In the genomic region with DNA sequence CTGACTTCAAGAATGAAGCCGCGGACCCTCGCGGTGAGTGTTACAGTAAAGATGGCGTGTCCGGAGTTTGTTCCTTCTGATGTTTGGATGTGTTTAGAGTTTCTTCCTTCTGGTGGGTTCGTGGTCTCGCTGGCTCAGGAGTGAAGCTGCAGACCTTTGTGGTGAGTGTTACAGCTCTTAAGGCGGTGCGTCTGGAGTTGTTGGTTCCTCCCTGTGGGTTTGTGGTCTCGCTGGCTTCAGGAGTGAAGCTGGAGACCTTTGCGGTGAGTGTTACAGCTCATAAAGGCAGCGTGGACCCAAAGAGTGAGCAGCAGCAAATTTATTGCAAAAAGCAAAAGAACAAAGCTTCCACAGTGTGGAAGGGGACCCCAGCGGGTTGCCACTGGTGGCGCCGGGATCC, we compare ENCODE assay signal across 7 cellular contexts.
DNase-seq lines count a peak whose midpoint lies in the region; ATAC-seq and TF ChIP-seq lines count a peak whose summit lies in the region.
"Not testable (repeated sequence)": the region's sequence is repeated elsewhere in the genome, so short reads cannot be mapped to it uniquely, and the experiment has no call there.

No MANE protein-coding gene starts in this region.

- CTCF ChIA-PET in CD8-positive, alpha-beta T cell (lab: Charles Lee); T-cell (lab: Charles Lee): not testable (repeated sequence)

- H3K9me3 ChIP-seq in CD8-positive, alpha-beta T cell (ENCODE audit: low read length): not testable (repeated sequence)

- TF ChIP-seq CTCF in CD8-positive, alpha-beta T cell (IDR thresholded peaks at IDR 0.05): not testable (repeated sequence)

- H3K4me3 Mint-ChIP-seq in CD8-positive, alpha-beta T cell: peak overlapping the region; percentile 37
- H3K4me3 Mint-ChIP-seq in T-cell: peak overlapping the region; percentile 42 to 78 (median 55)
- peak overlapping the region; percentile 45 for H3K4me3 Mint-ChIP-seq in activated CD4-positive, alpha-beta T cell treated with anti-CD3 and anti-CD28 coated beads, Interleukin-2, amount 10 ng/mL, durations not matched to agents 24 days and 14 days
- peak overlapping the region; percentile 71 to 75 for H3K4me3 Mint-ChIP-seq in activated T-cell treated with anti-CD3 and anti-CD28 coated beads, Interleukin-2, amount 50 U/mL, for 72 hours
- H3K4me3 Mint-ChIP-seq in activated naive CD8-positive, alpha-beta T cell treated with anti-CD3 and anti-CD28 coated beads for 36 hours: peak overlapping the region; percentile 35
- peak overlapping the region; percentile 52 to 81 (median 68) for H3K4me3 Mint-ChIP-seq in naive thymus-derived CD8-positive, alpha-beta T cell

- H3K4me1 Mint-ChIP-seq in CD8-positive, alpha-beta T cell (ENCODE audit: low read depth): peaks cover 17% of the 10 kb centered on the region
- H3K4me1 Mint-ChIP-seq in T-cell: peaks cover 21 to 31% (median 24%) of the 10 kb centered on the region in 3 donors
- peaks cover 18% of the 10 kb centered on the region for H3K4me1 Mint-ChIP-seq in activated CD4-positive, alpha-beta T cell treated with anti-CD3 and anti-CD28 coated beads, Interleukin-2, amount 10 ng/mL, durations not matched to agents 24 days and 14 days
- peaks cover 44% of the 10 kb centered on the region for H3K4me1 Mint-ChIP-seq in activated T-cell treated with anti-CD3 and anti-CD28 coated beads, Interleukin-2, amount 50 U/mL, for 72 hours (ENCODE audit: low read depth)
- peaks cover 26% of the 10 kb centered on the region for H3K4me1 Mint-ChIP-seq in activated naive CD8-positive, alpha-beta T cell treated with anti-CD3 and anti-CD28 coated beads for 36 hours
- H3K4me1 Mint-ChIP-seq in naive thymus-derived CD8-positive, alpha-beta T cell: peaks cover 13 to 27% (median 20%) of the 10 kb centered on the region in 4 donors

- not testable (repeated sequence) for H3K27ac ChIP-seq in CD8-positive, alpha-beta T cell (ENCODE audit: low read depth, low read length)

- DNase-seq in CD8-positive, alpha-beta T cell; T-cell; activated CD4-positive, alpha-beta T cell treated with anti-CD3 and anti-CD28 coated beads, Interleukin-2, amount 10 ng/mL, durations not matched to agents 24 days and 14 days; naive thymus-derived CD8-positive, alpha-beta T cell: not testable (repeated sequence)
- DNase-seq in activated T-cell treated with anti-CD3 and anti-CD28 coated beads, Interleukin-2, amount 50 U/mL, for 72 hours: peak in 1 of 2 donors; percentile 32
- DNase-seq in activated naive CD8-positive, alpha-beta T cell treated with anti-CD3 and anti-CD28 coated beads for 36 hours: peak; percentile 26
- peak; percentile 37 for DNase-seq in stimulated activated naive CD8-positive, alpha-beta T cell treated with anti-CD3 and anti-CD28 coated beads, Interleukin-15, Interleukin-2, amounts not matched to agents 100 U/mL and 50 U/mL, for 24 hours

- not testable (repeated sequence) for H3K27me3 Mint-ChIP-seq in CD8-positive, alpha-beta T cell (ENCODE audit: low read depth); T-cell; activated CD4-positive, alpha-beta T cell treated with anti-CD3 and anti-CD28 coated beads, Interleukin-2, amount 10 ng/mL, durations not matched to agents 24 days and 14 days; activated naive CD8-positive, alpha-beta T cell treated with anti-CD3 and anti-CD28 coated beads for 36 hours; naive thymus-derived CD8-positive, alpha-beta T cell
- peaks cover 13% of the 10 kb centered on the region for H3K27me3 Mint-ChIP-seq in activated T-cell treated with anti-CD3 and anti-CD28 coated beads, Interleukin-2, amount 50 U/mL, for 72 hours (ENCODE audit: low read depth)

- not testable (repeated sequence) for ATAC-seq in CD8-positive, alpha-beta T cell; T-cell (replicated peaks in 1 of 4); activated T-cell treated with anti-CD3 and anti-CD28 coated beads, Interleukin-2, amount 50 U/mL, for 72 hours (replicated peaks in 1 of 2); naive thymus-derived CD8-positive, alpha-beta T cell; stimulated activated naive CD8-positive, alpha-beta T cell treated with anti-CD3 and anti-CD28 coated beads, Interleukin-15, Interleukin-2, amounts not matched to agents 100 U/mL and 50 U/mL, for 24 hours

- intact Hi-C loops in CD8-positive, alpha-beta T cell (cut with DNase I, micrococcal nuclease): not testable (repeated sequence)
- intact Hi-C loops in activated CD4-positive, alpha-beta T cell treated with anti-CD3 and anti-CD28 coated beads, Interleukin-2, amount 10 ng/mL, durations not matched to agents 24 days and 14 days (cut with micrococcal nuclease): loop anchor here (10.0 kb wide), 1 partner anchor 189 kb away; no protein-coding TSS in a partner anchor

- H3K36me3 ChIP-seq in CD8-positive, alpha-beta T cell (ENCODE audit: insufficient read depth, low read length): not testable (repeated sequence)

- H3K9me3 Mint-ChIP-seq in CD8-positive, alpha-beta T cell; T-cell; activated CD4-positive, alpha-beta T cell treated with anti-CD3 and anti-CD28 coated beads, Interleukin-2, amount 10 ng/mL, durations not matched to agents 24 days and 14 days; activated T-cell treated with anti-CD3 and anti-CD28 coated beads, Interleukin-2, amount 50 U/mL, for 72 hours; activated naive CD8-positive, alpha-beta T cell treated with anti-CD3 and anti-CD28 coated beads for 36 hours; naive thymus-derived CD8-positive, alpha-beta T cell: not testable (repeated sequence)

- not testable (repeated sequence) for H3K4me3 ChIP-seq in CD8-positive, alpha-beta T cell (ENCODE audit: low read depth, low read length)

- not testable (repeated sequence) for H3K36me3 Mint-ChIP-seq in CD8-positive, alpha-beta T cell; T-cell; activated CD4-positive, alpha-beta T cell treated with anti-CD3 and anti-CD28 coated beads, Interleukin-2, amount 10 ng/mL, durations not matched to agents 24 days and 14 days (ENCODE audit: low read depth); activated T-cell treated with anti-CD3 and anti-CD28 coated beads, Interleukin-2, amount 50 U/mL, for 72 hours (ENCODE audit: insufficient read depth in 2 of 2); activated naive CD8-positive, alpha-beta T cell treated with anti-CD3 and anti-CD28 coated beads for 36 hours; naive thymus-derived CD8-positive, alpha-beta T cell

- not testable (repeated sequence) for H3K27me3 ChIP-seq in CD8-positive, alpha-beta T cell (ENCODE audit: insufficient read depth, low read length)

- POLR2A ChIA-PET in CD8-positive, alpha-beta T cell (lab: Charles Lee); T-cell (lab: Charles Lee); naive thymus-derived CD8-positive, alpha-beta T cell (lab: Charles Lee): not testable (repeated sequence)

- H3K27ac Mint-ChIP-seq in CD8-positive, alpha-beta T cell; T-cell; activated T-cell treated with anti-CD3 and anti-CD28 coated beads, Interleukin-2, amount 50 U/mL, for 72 hours: not testable (repeated sequence)
- peak overlapping the region; percentile 16 for H3K27ac Mint-ChIP-seq in activated CD4-positive, alpha-beta T cell treated with anti-CD3 and anti-CD28 coated beads, Interleukin-2, amount 10 ng/mL, durations not matched to agents 24 days and 14 days
- H3K27ac Mint-ChIP-seq in activated naive CD8-positive, alpha-beta T cell treated with anti-CD3 and anti-CD28 coated beads for 36 hours: peak overlapping the region; percentile 54
- H3K27ac Mint-ChIP-seq in naive thymus-derived CD8-positive, alpha-beta T cell: peak overlapping the region in 4 of 10 donors; percentile 48 to 74 (median 70)

- H3K4me1 ChIP-seq in CD8-positive, alpha-beta T cell (ENCODE audit: insufficient read depth, low read length): not testable (repeated sequence)
